In genomic region chr15:79897380-79897678, GRCh38 we compare ENCODE assay signal across 1 cellular context.
TF ChIP-seq lines count a peak whose summit lies in the region.

No MANE protein-coding gene starts in this region.

TF ChIP-seq in HepG2, 621 proteins besides CTCF, POLR2A, EP300 and RAD21 (continued from another document):
- TF ChIP-seq, protein P1, sequence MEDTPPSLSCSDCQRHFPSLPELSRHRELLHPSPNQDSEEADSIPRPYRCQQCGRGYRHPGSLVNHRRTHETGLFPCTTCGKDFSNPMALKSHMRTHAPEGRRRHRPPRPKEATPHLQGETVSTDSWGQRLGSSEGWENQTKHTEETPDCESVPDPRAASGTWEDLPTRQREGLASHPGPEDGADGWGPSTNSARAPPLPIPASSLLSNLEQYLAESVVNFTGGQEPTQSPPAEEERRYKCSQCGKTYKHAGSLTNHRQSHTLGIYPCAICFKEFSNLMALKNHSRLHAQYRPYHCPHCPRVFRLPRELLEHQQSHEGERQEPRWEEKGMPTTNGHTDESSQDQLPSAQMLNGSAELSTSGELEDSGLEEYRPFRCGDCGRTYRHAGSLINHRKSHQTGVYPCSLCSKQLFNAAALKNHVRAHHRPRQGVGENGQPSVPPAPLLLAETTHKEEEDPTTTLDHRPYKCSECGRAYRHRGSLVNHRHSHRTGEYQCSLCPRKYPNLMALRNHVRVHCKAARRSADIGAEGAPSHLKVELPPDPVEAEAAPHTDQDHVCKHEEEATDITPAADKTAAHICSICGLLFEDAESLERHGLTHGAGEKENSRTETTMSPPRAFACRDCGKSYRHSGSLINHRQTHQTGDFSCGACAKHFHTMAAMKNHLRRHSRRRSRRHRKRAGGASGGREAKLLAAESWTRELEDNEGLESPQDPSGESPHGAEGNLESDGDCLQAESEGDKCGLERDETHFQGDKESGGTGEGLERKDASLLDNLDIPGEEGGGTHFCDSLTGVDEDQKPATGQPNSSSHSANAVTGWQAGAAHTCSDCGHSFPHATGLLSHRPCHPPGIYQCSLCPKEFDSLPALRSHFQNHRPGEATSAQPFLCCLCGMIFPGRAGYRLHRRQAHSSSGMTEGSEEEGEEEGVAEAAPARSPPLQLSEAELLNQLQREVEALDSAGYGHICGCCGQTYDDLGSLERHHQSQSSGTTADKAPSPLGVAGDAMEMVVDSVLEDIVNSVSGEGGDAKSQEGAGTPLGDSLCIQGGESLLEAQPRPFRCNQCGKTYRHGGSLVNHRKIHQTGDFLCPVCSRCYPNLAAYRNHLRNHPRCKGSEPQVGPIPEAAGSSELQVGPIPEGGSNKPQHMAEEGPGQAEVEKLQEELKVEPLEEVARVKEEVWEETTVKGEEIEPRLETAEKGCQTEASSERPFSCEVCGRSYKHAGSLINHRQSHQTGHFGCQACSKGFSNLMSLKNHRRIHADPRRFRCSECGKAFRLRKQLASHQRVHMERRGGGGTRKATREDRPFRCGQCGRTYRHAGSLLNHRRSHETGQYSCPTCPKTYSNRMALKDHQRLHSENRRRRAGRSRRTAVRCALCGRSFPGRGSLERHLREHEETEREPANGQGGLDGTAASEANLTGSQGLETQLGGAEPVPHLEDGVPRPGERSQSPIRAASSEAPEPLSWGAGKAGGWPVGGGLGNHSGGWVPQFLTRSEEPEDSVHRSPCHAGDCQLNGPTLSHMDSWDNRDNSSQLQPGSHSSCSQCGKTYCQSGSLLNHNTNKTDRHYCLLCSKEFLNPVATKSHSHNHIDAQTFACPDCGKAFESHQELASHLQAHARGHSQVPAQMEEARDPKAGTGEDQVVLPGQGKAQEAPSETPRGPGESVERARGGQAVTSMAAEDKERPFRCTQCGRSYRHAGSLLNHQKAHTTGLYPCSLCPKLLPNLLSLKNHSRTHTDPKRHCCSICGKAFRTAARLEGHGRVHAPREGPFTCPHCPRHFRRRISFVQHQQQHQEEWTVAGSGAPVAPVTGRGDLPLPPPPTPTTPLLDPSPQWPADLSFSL (CRISPR knock-in tag; IDR thresholded peaks at IDR 0.05), result peak; percentile 65; the same call in 1 of the 2 replicates
- 0 out of 2 replicates have a peak, but pooled peaks have one; percentile 1 for TF ChIP-seq ADNP (CRISPR knock-in tag; IDR thresholded peaks at IDR 0.05)
- TF ChIP-seq SNAI1 (CRISPR knock-in tag; IDR thresholded peaks at IDR 0.05; ENCODE audit: borderline replicate concordance), result 0 out of 2 replicates have a peak, but pooled peaks have one; percentile 12
